20 cellular contexts compared by ENCODE assay signal in genomic region chr18:56139372-56139771, GRCh38.
DNase-seq lines count a peak whose midpoint lies in the region; ATAC-seq, FAIRE-seq and TF ChIP-seq lines count a peak whose summit lies in the region.
"Had no signal": no experiment of that assay in that cellular context is flagged by ENCODE, and none has a peak within 500 bp of the region (broad histone marks: within the 10 kb centered on the region; RNA-seq: fewer than 3 reads in every experiment).

No MANE protein-coding gene starts in this region.

- H2AFZ ChIP-seq in astrocyte (ENCODE audit: low read depth, low read length) (peak overlapping the region; percentile 75), osteoblast (ENCODE audit: low read length) (peak overlapping the region; percentile 85)

- H3K4me2 ChIP-seq in astrocyte (ENCODE audit: low read length) (peak overlapping the region; percentile 74), osteoblast (ENCODE audit: insufficient read depth, low read length) (peak overlapping the region; percentile 53)

- TF ChIP-seq POLR2A in upper lobe of left lung (IDR thresholded peaks at IDR 0.05), result no peak

- peak overlapping the region; percentile 73 for H3K9ac ChIP-seq in astrocyte (ENCODE audit: low read length)

- TF ChIP-seq CTCF in astrocyte (IDR thresholded peaks at IDR 0.05; ENCODE audit: insufficient read depth, low read depth, low read length), result no peak
- TF ChIP-seq CTCF in heart right ventricle (IDR thresholded peaks at IDR 0.05), result no peak
- TF ChIP-seq CTCF in osteoblast (IDR thresholded peaks at IDR 0.05; ENCODE audit: extremely low read depth, low read depth, low read length), result no peak
- no peak for TF ChIP-seq CTCF in upper lobe of left lung (IDR thresholded peaks at IDR 0.05)

- no peaks in the 10 kb centered on the region for H3K36me3 Mint-ChIP-seq in astrocyte (ENCODE audit: low read depth, unreplicated experiment)
- no peaks in the 10 kb centered on the region for H3K36me3 Mint-ChIP-seq in activated T-helper 1 cell treated with anti-CD3 and anti-CD28 coated beads, Interleukin-12 subunit alpha, Interleukin-12 subunit beta, Interleukin-2, Interleukin-4 antibody, amounts not matched to agents 30 ng/mL and 10 ng/mL and 1 ng/mL, durations not matched to agents 14 hours and 24 hours and 36 hours (ENCODE audit: low read depth)
- H3K36me3 Mint-ChIP-seq: activated CD4-positive, alpha-beta memory T cell treated with anti-CD3 and anti-CD28 coated beads for 36 hours had no signal

- H3K4me1 Mint-ChIP-seq in astrocyte (ENCODE audit: low read depth, unreplicated experiment), result peaks cover 9% of the 10 kb centered on the region
- H3K4me1 Mint-ChIP-seq in activated T-helper 1 cell treated with anti-CD3 and anti-CD28 coated beads, Interleukin-12 subunit alpha, Interleukin-12 subunit beta, Interleukin-2, Interleukin-4 antibody, amounts not matched to agents 30 ng/mL and 10 ng/mL and 1 ng/mL, durations not matched to agents 14 hours and 24 hours and 36 hours (ENCODE audit: low read depth), result no peaks in the 10 kb centered on the region
- H3K4me1 Mint-ChIP-seq: B cell, neural crest cell had no signal

- H3K4me3 ChIP-seq in astrocyte (ENCODE audit: insufficient read depth, low read depth, low read length) (no peak overlapping the region), heart right ventricle (no peak overlapping the region), osteoblast (ENCODE audit: insufficient read depth, low read length) (peak overlapping the region; percentile 4), upper lobe of left lung (no peak overlapping the region)
- H3K4me3 ChIP-seq: MG63 had no signal

- no peaks in the 10 kb centered on the region for H3K9me3 Mint-ChIP-seq in astrocyte (ENCODE audit: unreplicated experiment)
- H3K9me3 Mint-ChIP-seq in activated T-helper 1 cell treated with anti-CD3 and anti-CD28 coated beads, Interleukin-12 subunit alpha, Interleukin-12 subunit beta, Interleukin-2, Interleukin-4 antibody, amounts not matched to agents 30 ng/mL and 10 ng/mL and 1 ng/mL, durations not matched to agents 14 hours and 24 hours and 36 hours, result no peaks in the 10 kb centered on the region
- H3K9me3 Mint-ChIP-seq: activated CD4-positive, alpha-beta memory T cell treated with anti-CD3 and anti-CD28 coated beads for 36 hours; HFFc6; T-helper 1 cell treated with Interleukin-12 subunit alpha and Interleukin-12 subunit beta and Interleukin-4 antibody, amounts not matched to agents 30 μg/mL and 1 μg/mL, for 36 hours had no signal

- H3K4me3 Mint-ChIP-seq in astrocyte (ENCODE audit: unreplicated experiment), result no peak overlapping the region
- no peak overlapping the region for H3K4me3 Mint-ChIP-seq in activated T-helper 1 cell treated with anti-CD3 and anti-CD28 coated beads, Interleukin-12 subunit alpha, Interleukin-12 subunit beta, Interleukin-2, Interleukin-4 antibody, amounts not matched to agents 30 ng/mL and 10 ng/mL and 1 ng/mL, durations not matched to agents 14 hours and 24 hours and 36 hours
- H3K4me3 Mint-ChIP-seq: activated CD4-positive, alpha-beta memory T cell treated with anti-CD3 and anti-CD28 coated beads for 36 hours; B cell; HFFc6; neural crest cell; T-helper 1 cell treated with Interleukin-12 subunit alpha and Interleukin-12 subunit beta and Interleukin-4 antibody, amounts not matched to agents 30 μg/mL and 1 μg/mL, for 36 hours had no signal

- no peak overlapping the region for H3K27ac Mint-ChIP-seq in astrocyte (ENCODE audit: unreplicated experiment)
- H3K27ac Mint-ChIP-seq in activated T-helper 1 cell treated with anti-CD3 and anti-CD28 coated beads, Interleukin-12 subunit alpha, Interleukin-12 subunit beta, Interleukin-2, Interleukin-4 antibody, amounts not matched to agents 30 ng/mL and 10 ng/mL and 1 ng/mL, durations not matched to agents 14 hours and 24 hours and 36 hours, result no peak overlapping the region
- H3K27ac Mint-ChIP-seq: activated CD4-positive, alpha-beta memory T cell treated with anti-CD3 and anti-CD28 coated beads for 36 hours; B cell; HFFc6; T-helper 1 cell treated with Interleukin-12 subunit alpha and Interleukin-12 subunit beta and Interleukin-4 antibody, amounts not matched to agents 30 μg/mL and 1 μg/mL, for 36 hours had no signal

- ATAC-seq in heart right ventricle, result peak in 5 of 8 donors; percentile 11 to 77 (median 63)
- ATAC-seq in upper lobe of left lung (ENCODE audit: low FRiP score in 2 of 2), result peak; percentile 31 to 58
- no peak for ATAC-seq in HG03457 (IDR thresholded peaks at IDR 0.05; ENCODE audit: unreplicated experiment)
- no peak for ATAC-seq in HG03135 (IDR thresholded peaks at IDR 0.05; ENCODE audit: unreplicated experiment)

- peaks cover 16% of the 10 kb centered on the region for H3K4me1 ChIP-seq in astrocyte (ENCODE audit: insufficient read depth, low read length)
- H3K4me1 ChIP-seq in heart right ventricle, result peaks cover 0 to 11% (median 0%) of the 10 kb centered on the region in 9 donors
- H3K4me1 ChIP-seq in osteoblast (ENCODE audit: insufficient read depth, low read length), result peaks cover 23% of the 10 kb centered on the region
- H3K4me1 ChIP-seq in upper lobe of left lung, result no peaks in the 10 kb centered on the region
- H3K4me1 ChIP-seq: Caco-2 had no signal

- no peaks in the 10 kb centered on the region for H3K9me3 ChIP-seq in astrocyte (ENCODE audit: insufficient read depth, low read depth, low read length)
- H3K9me3 ChIP-seq in heart right ventricle, result no peaks in the 10 kb centered on the region
- no peaks in the 10 kb centered on the region for H3K9me3 ChIP-seq in osteoblast (ENCODE audit: low read depth, low read length)
- H3K9me3 ChIP-seq in upper lobe of left lung, result no peaks in the 10 kb centered on the region
- H3K9me3 ChIP-seq: Caco-2, MG63 had no signal

- H3K27me3 Mint-ChIP-seq in astrocyte (ENCODE audit: low read depth, unreplicated experiment), result no peaks in the 10 kb centered on the region
- H3K27me3 Mint-ChIP-seq in activated T-helper 1 cell treated with anti-CD3 and anti-CD28 coated beads, Interleukin-12 subunit alpha, Interleukin-12 subunit beta, Interleukin-2, Interleukin-4 antibody, amounts not matched to agents 30 ng/mL and 10 ng/mL and 1 ng/mL, durations not matched to agents 14 hours and 24 hours and 36 hours (ENCODE audit: insufficient read depth), result no peaks in the 10 kb centered on the region
- H3K27me3 Mint-ChIP-seq: activated CD4-positive, alpha-beta memory T cell treated with anti-CD3 and anti-CD28 coated beads for 36 hours; B cell had no signal

- no peak for DNase-seq in astrocyte (ENCODE audit: low read depth)
- DNase-seq in heart right ventricle, result no peak
- no peak for DNase-seq in osteoblast (ENCODE audit: insufficient read length, low spot score, missing footprints)
- DNase-seq in upper lobe of left lung, result no peak
- no peak for DNase-seq in activated T-helper 1 cell treated with anti-CD3 and anti-CD28 coated beads, Interleukin-12 subunit alpha, Interleukin-12 subunit beta, Interleukin-2, Interleukin-4 antibody, amounts not matched to agents 30 ng/mL and 10 ng/mL and 1 ng/mL, durations not matched to agents 14 hours and 24 hours and 36 hours (ENCODE audit: low spot score)
- DNase-seq: activated CD4-positive, alpha-beta memory T cell treated with anti-CD3 and anti-CD28 coated beads for 36 hours; Caco-2; mesendoderm; MG63; NCI-H1694 treated with DMSO at 0.1 percent for 48 hours; NCI-H446 treated with DMSO at 0.1 percent for 48 hours; retina had no signal

- intact Hi-C loops in heart right ventricle (cut with DNase I), result no loop called here
- intact Hi-C loops in activated T-helper 1 cell treated with anti-CD3 and anti-CD28 coated beads, Interleukin-12 subunit alpha, Interleukin-12 subunit beta, Interleukin-2, Interleukin-4 antibody, amounts not matched to agents 30 ng/mL and 10 ng/mL and 1 ng/mL, durations not matched to agents 14 hours and 24 hours and 36 hours (cut with micrococcal nuclease), result no loop called here

- H3K27me3 ChIP-seq in astrocyte (ENCODE audit: insufficient read depth, low read length) (no peaks in the 10 kb centered on the region), heart right ventricle (no peaks in the 10 kb centered on the region), osteoblast (ENCODE audit: insufficient read depth, low read length) (no peaks in the 10 kb centered on the region), upper lobe of left lung (no peaks in the 10 kb centered on the region)
- H3K27me3 ChIP-seq: MG63 had no signal

- FAIRE-seq in astrocyte (lab: Jason Lieb, UNC), result no peak
- FAIRE-seq: endothelial cell of umbilical vein had no signal

- TF ChIP-seq EP300 in upper lobe of left lung (IDR thresholded peaks at IDR 0.05), result no peak

- no peaks in the 10 kb centered on the region for H3K79me2 ChIP-seq in astrocyte (ENCODE audit: insufficient read depth, low read length)
- H3K79me2 ChIP-seq in osteoblast (ENCODE audit: insufficient read depth, low read length), result no peaks in the 10 kb centered on the region

- H3K36me3 ChIP-seq in astrocyte (ENCODE audit: insufficient read depth, low read length) (no peaks in the 10 kb centered on the region), heart right ventricle (no peaks in the 10 kb centered on the region), osteoblast (ENCODE audit: insufficient read depth, low read length) (no peaks in the 10 kb centered on the region), upper lobe of left lung (no peaks in the 10 kb centered on the region)
- H3K36me3 ChIP-seq: MG63 had no signal

- H3K27ac ChIP-seq in astrocyte (ENCODE audit: low read depth, low read length), result peak overlapping the region; percentile 95
- peak overlapping the region in 9 of 10 donors; percentile 21 to 65 (median 45) for H3K27ac ChIP-seq in heart right ventricle
- H3K27ac ChIP-seq in osteoblast (ENCODE audit: low read depth, low read length), result peak overlapping the region; percentile 93
- H3K27ac ChIP-seq in upper lobe of left lung, result peak overlapping the region; percentile 56 to 63 (median 61)
- H3K27ac ChIP-seq: VCaP had no signal

- H4K20me1 ChIP-seq in astrocyte (ENCODE audit: insufficient read depth, low read length) (no peaks in the 10 kb centered on the region), osteoblast (ENCODE audit: insufficient read depth, low read length) (no peaks in the 10 kb centered on the region)

Comparison
In these comparisons a context has a peak if more than half of its experiments do, and no peak if none do; other contexts are left out.
1. H3K27ac ChIP-seq: peak in every context shown above with its lines; median percentile 95 in astrocyte; 93 in osteoblast; 61 in upper lobe of left lung; 45 in heart right ventricle.
2. ATAC-seq: peak in heart right ventricle (5 of 8) and upper lobe of left lung (2 of 2); none in HG03457 (single experiment) and HG03135 (single experiment).